ENCODE assay signal across 30 cellular contexts in the genomic region with DNA sequence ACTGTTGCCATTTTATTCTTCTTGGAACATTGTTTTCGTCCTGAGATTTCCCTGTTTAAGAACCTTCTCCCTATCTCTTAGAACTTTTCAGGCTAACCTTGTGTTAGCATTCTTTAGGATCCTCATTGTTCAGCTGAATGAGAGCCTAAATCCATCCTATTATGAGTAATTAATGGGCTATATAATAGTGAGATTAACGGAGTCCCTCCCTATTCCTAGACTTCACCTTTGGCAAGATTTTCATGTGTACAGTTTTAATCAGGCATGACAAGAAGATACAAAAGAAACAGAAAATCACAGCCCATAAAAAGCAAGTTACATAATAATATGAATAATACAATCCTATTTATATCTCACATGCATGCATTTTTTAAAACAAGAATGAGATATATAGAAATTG. TPM values are rescaled to one million over a fixed set of nuclear protein-coding genes. Genes with fewer than 3 reads are reported as not detected.
"Had no signal": no experiment of that assay in that cellular context is flagged by ENCODE, and none has a peak within 500 bp of the region (broad histone marks: within the 10 kb centered on the region; RNA-seq: fewer than 3 reads in every experiment).

No MANE protein-coding gene starts in this region.

- H3K4me3 ChIP-seq: adrenal gland, body of pancreas, breast epithelium, K562 had no signal

- H3K9me3 ChIP-seq: adrenal gland, body of pancreas, breast epithelium had no signal

- H3K27me3 ChIP-seq: adrenal gland, body of pancreas, breast epithelium had no signal

- ATAC-seq: activated CD8-positive, alpha-beta T cell treated with anti-CD3 and anti-CD28 coated beads, Interleukin-2, amount 10 ng/mL, durations not matched to agents 7 days and 5 days; activated naive CD4-positive, alpha-beta T cell treated with anti-CD3 and anti-CD28 coated beads, Interleukin-2, amount 50 U/mL, for 72 hours; body of pancreas; K562 had no signal

- H3K36me3 ChIP-seq: adrenal gland, breast epithelium had no signal

- H3K27ac ChIP-seq: adrenal gland, body of pancreas, breast epithelium, WERI-Rb-1 had no signal

- H3K9me3 Mint-ChIP-seq: activated CD4-positive, alpha-beta T cell treated with anti-CD3 and anti-CD28 coated beads, Interleukin-2, amount 10 ng/mL, durations not matched to agents 24 days and 14 days; activated naive CD4-positive, alpha-beta T cell treated with anti-CD3 and anti-CD28 coated beads for 36 hours; activated naive CD4-positive, alpha-beta T cell treated with anti-CD3 and anti-CD28 coated beads, Interleukin-2, amount 50 U/mL, for 72 hours; activated T-cell treated with anti-CD3 and anti-CD28 coated beads, Interleukin-2, amount 50 U/mL, for 24 hours had no signal

- DNase-seq: activated CD4-positive, alpha-beta T cell treated with anti-CD3 and anti-CD28 coated beads, Interleukin-2, amount 10 ng/mL, durations not matched to agents 24 days and 14 days; activated CD4-positive, alpha-beta T cell treated with anti-CD3 and anti-CD28 coated beads, Interleukin-2, amount 50 U/mL, for 4 hours; activated CD8-positive, alpha-beta T cell treated with anti-CD3 and anti-CD28 coated beads, Interleukin-2, amount 10 ng/mL, durations not matched to agents 7 days and 5 days; activated gamma-delta T cell treated with Interleukin-2 at 50 U/mL for 16 hours; activated naive CD4-positive, alpha-beta T cell treated with anti-CD3 and anti-CD28 coated beads for 36 hours; activated T-cell treated with anti-CD3 and anti-CD28 coated beads, Interleukin-2, amount 50 U/mL, for 24 hours; adrenal gland; body of pancreas; cerebellar nuclear complex; NCI-H1105; NCI-H1417 treated with DMSO at 0.1 percent for 48 hours; NCI-H187 treated with DMSO at 0.1 percent for 48 hours; NCI-H2081; NCI-H2171 treated with DMSO at 0.1 percent for 48 hours; NCI-H2227 treated with DMSO at 0.1 percent for 48 hours; NCI-H446; NCI-H510A treated with DMSO at 0.1 percent for 48 hours; NCI-H526 treated with DMSO at 0.1 percent for 48 hours; NK-92 treated with Interleukin-12 subunit alpha and Interleukin-12 subunit beta, amount 100 ng/mL, for 24 hours; Right ventricle myocardium superior; SW 1271; T-helper 1 cell; T1000; WERI-Rb-1 had no signal

- H3K27ac Mint-ChIP-seq: activated CD4-positive, alpha-beta T cell treated with anti-CD3 and anti-CD28 coated beads, Interleukin-2, amount 10 ng/mL, durations not matched to agents 24 days and 14 days; activated CD8-positive, alpha-beta T cell treated with anti-CD3 and anti-CD28 coated beads, Interleukin-2, amount 10 ng/mL, durations not matched to agents 7 days and 5 days; activated naive CD4-positive, alpha-beta T cell treated with anti-CD3 and anti-CD28 coated beads for 36 hours; activated T-cell treated with anti-CD3 and anti-CD28 coated beads, Interleukin-2, amount 50 U/mL, for 24 hours had no signal

- H3K4me3 Mint-ChIP-seq: activated CD4-positive, alpha-beta T cell treated with anti-CD3 and anti-CD28 coated beads, Interleukin-2, amount 10 ng/mL, durations not matched to agents 24 days and 14 days; activated CD8-positive, alpha-beta T cell treated with anti-CD3 and anti-CD28 coated beads, Interleukin-2, amount 10 ng/mL, durations not matched to agents 7 days and 5 days; activated naive CD4-positive, alpha-beta T cell treated with anti-CD3 and anti-CD28 coated beads for 36 hours; activated T-cell treated with anti-CD3 and anti-CD28 coated beads, Interleukin-2, amount 50 U/mL, for 24 hours had no signal

- H3K27me3 Mint-ChIP-seq: activated CD4-positive, alpha-beta T cell treated with anti-CD3 and anti-CD28 coated beads, Interleukin-2, amount 10 ng/mL, durations not matched to agents 24 days and 14 days; activated T-cell treated with anti-CD3 and anti-CD28 coated beads, Interleukin-2, amount 50 U/mL, for 24 hours had no signal

RNA-seq across cellular contexts. Expression of a gene that starts 9.1 kb away (rescaled TPM):
- total RNA-seq: activated CD4-positive, alpha-beta T cell treated with anti-CD3 and anti-CD28 coated beads, Interleukin-2, amount 10 ng/mL, durations not matched to agents 24 days and 14 days; astrocyte; body of pancreas; breast epithelium; cardiac septum; M059J; Right ventricle myocardium superior had no signal
